In genomic region chr6:79713701-79714322, GRCh38 we compare ENCODE assay signal across 1 cellular context.
TF ChIP-seq lines count a peak whose summit lies in the region.

No MANE protein-coding gene starts in this region.

TF ChIP-seq in WTC11, 78 proteins besides CTCF, POLR2A, EP300 and RAD21:
- TF ChIP-seq, protein P1, sequence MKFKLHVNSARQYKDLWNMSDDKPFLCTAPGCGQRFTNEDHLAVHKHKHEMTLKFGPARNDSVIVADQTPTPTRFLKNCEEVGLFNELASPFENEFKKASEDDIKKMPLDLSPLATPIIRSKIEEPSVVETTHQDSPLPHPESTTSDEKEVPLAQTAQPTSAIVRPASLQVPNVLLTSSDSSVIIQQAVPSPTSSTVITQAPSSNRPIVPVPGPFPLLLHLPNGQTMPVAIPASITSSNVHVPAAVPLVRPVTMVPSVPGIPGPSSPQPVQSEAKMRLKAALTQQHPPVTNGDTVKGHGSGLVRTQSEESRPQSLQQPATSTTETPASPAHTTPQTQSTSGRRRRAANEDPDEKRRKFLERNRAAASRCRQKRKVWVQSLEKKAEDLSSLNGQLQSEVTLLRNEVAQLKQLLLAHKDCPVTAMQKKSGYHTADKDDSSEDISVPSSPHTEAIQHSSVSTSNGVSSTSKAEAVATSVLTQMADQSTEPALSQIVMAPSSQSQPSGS (CRISPR knock-in tag; IDR thresholded peaks at IDR 0.05; ENCODE audit: borderline replicate concordance, low read depth) = no peak
- TF ChIP-seq, protein P2, sequence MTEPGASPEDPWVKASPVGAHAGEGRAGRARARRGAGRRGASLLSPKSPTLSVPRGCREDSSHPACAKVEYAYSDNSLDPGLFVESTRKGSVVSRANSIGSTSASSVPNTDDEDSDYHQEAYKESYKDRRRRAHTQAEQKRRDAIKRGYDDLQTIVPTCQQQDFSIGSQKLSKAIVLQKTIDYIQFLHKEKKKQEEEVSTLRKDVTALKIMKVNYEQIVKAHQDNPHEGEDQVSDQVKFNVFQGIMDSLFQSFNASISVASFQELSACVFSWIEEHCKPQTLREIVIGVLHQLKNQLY (CRISPR knock-in tag; IDR thresholded peaks at IDR 0.05) = no peak
- TF ChIP-seq, protein P3, sequence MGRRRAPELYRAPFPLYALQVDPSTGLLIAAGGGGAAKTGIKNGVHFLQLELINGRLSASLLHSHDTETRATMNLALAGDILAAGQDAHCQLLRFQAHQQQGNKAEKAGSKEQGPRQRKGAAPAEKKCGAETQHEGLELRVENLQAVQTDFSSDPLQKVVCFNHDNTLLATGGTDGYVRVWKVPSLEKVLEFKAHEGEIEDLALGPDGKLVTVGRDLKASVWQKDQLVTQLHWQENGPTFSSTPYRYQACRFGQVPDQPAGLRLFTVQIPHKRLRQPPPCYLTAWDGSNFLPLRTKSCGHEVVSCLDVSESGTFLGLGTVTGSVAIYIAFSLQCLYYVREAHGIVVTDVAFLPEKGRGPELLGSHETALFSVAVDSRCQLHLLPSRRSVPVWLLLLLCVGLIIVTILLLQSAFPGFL (CRISPR knock-in tag; IDR thresholded peaks at IDR 0.05; ENCODE audit: borderline replicate concordance) = no peak
- TF ChIP-seq ZSCAN18 (CRISPR knock-in tag; IDR thresholded peaks at IDR 0.05) (no peak), ESRRA (CRISPR knock-in tag; IDR thresholded peaks at IDR 0.05; ENCODE audit: borderline replicate concordance) (no peak), ZNF396 (CRISPR knock-in tag; IDR thresholded peaks at IDR 0.05; ENCODE audit: borderline replicate concordance) (no peak), CREB1 (CRISPR knock-in tag; IDR thresholded peaks at IDR 0.05) (no peak), NR3C1 (CRISPR knock-in tag; conservative IDR thresholded peaks at IDR 0.05; ENCODE audit: low read depth) (no peak), GRHL2 (CRISPR knock-in tag; IDR thresholded peaks at IDR 0.05; ENCODE audit: insufficient replicate concordance, severe bottlenecking) (no peak), RELA (CRISPR knock-in tag; IDR thresholded peaks at IDR 0.05; ENCODE audit: borderline replicate concordance) (no peak), ZNF263 (CRISPR knock-in tag; IDR thresholded peaks at IDR 0.05; ENCODE audit: low read depth) (no peak), ZNF423 (CRISPR knock-in tag; IDR thresholded peaks at IDR 0.05) (no peak), EMX1 (CRISPR knock-in tag; IDR thresholded peaks at IDR 0.05) (no peak), RORB (CRISPR knock-in tag; IDR thresholded peaks at IDR 0.05) (no peak), PRRX2 (CRISPR knock-in tag; IDR thresholded peaks at IDR 0.05) (no peak), SP1 (CRISPR knock-in tag; conservative IDR thresholded peaks at IDR 0.05) (no peak), SMAD4 (CRISPR knock-in tag; IDR thresholded peaks at IDR 0.05) (no peak), CBFB (CRISPR knock-in tag; IDR thresholded peaks at IDR 0.05; ENCODE audit: low read depth) (no peak)
